8 cellular contexts compared by ENCODE assay signal in the genomic region with DNA sequence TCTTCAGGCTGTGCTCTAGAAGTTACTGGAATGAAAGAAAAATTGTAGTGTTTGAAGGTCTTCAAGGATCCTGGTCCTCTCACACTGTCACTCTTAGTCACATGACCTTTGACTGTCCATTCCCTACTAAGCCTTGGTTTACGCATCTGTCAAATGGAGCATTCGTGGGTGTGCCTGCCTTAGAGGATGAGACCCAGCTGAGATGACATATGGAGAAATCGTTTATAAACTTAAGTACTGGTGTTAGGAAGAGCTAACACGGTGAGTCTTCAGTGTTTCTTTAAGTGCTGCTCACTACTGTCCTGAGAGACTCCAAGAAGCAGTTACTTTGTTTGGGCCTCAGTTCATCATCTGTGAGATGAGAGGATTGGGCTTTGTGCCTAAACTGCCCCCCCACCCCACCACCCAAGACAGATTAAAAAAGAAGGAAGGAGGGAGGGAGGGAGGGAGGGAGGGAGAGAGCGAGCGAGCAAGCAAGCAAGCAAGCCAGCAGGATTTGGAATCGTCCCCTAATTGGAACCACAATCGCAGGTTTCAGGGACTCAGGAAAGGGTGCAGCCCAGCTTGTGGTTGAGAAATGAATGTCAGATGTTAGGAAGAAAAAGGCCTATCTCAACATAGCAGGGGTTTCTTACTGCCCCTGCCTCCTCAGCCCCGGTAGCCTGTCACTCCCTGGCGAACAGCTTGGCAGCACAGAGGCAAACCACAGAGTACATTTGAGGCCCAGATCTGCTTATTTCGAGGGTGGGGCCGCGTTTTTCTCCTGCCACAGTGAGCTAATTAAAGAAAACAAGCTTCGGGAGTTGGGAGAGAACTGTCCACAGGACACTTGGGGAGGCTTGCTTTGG. TPM values are rescaled to one million over a fixed set of nuclear protein-coding genes. Genes with fewer than 3 reads are reported as not detected.
DNase-seq lines count a peak whose midpoint lies in the region; ATAC-seq and TF ChIP-seq lines count a peak whose summit lies in the region.

No MANE protein-coding gene starts in this region.

- H3K4me3 Mint-ChIP-seq in activated naive CD4-positive, alpha-beta T cell treated with anti-CD3 and anti-CD28 coated beads for 36 hours: peak overlapping the region; percentile 56
- H3K4me3 Mint-ChIP-seq in stimulated activated naive CD8-positive, alpha-beta T cell treated with anti-CD3 and anti-CD28 coated beads, Interleukin-15, amount 100 ng/mL, for 72 hours: peak overlapping the region; percentile 69 to 72

- no peaks in the 10 kb centered on the region for H3K9me2 ChIP-seq in hepatocyte (replicated peaks; ENCODE audit: insufficient read depth)

- 53% methylated on average over 11 of the region's 14 CpGs for WGBS in hepatocyte (ENCODE audit: low lambda C conversion rate, missing lambda C conversion rate)

- H3K4me1 Mint-ChIP-seq in activated naive CD4-positive, alpha-beta T cell treated with anti-CD3 and anti-CD28 coated beads for 36 hours (ENCODE audit: low read depth): peaks cover 51% of the 10 kb centered on the region
- H3K4me1 Mint-ChIP-seq in stimulated activated naive CD8-positive, alpha-beta T cell treated with anti-CD3 and anti-CD28 coated beads, Interleukin-15, amount 100 ng/mL, for 72 hours: peaks cover 63% of the 10 kb centered on the region

- H3K9me3 ChIP-seq in hepatocyte (ENCODE audit: low read depth): no peaks in the 10 kb centered on the region

- H3K27ac Mint-ChIP-seq in activated naive CD4-positive, alpha-beta T cell treated with anti-CD3 and anti-CD28 coated beads for 36 hours: peak overlapping the region; percentile 83
- H3K27ac Mint-ChIP-seq in stimulated activated naive CD8-positive, alpha-beta T cell treated with anti-CD3 and anti-CD28 coated beads, Interleukin-15, amount 100 ng/mL, for 72 hours: peak overlapping the region; percentile 87 to 93

- H3K4me2 ChIP-seq in hepatocyte: peak overlapping the region; percentile 64

- peaks cover 14% of the 10 kb centered on the region for H3K36me3 Mint-ChIP-seq in activated naive CD4-positive, alpha-beta T cell treated with anti-CD3 and anti-CD28 coated beads for 36 hours (ENCODE audit: low read depth)

- H3K9me3 Mint-ChIP-seq in activated naive CD4-positive, alpha-beta T cell treated with anti-CD3 and anti-CD28 coated beads for 36 hours: no peaks in the 10 kb centered on the region
- H3K9me3 Mint-ChIP-seq in stimulated activated naive CD8-positive, alpha-beta T cell treated with anti-CD3 and anti-CD28 coated beads, Interleukin-15, amount 100 ng/mL, for 72 hours: no peaks in the 10 kb centered on the region

- no peak overlapping the region for H2AFZ ChIP-seq in hepatocyte

- intact Hi-C loops in activated naive CD4-positive, alpha-beta T cell treated with anti-CD3 and anti-CD28 coated beads for 36 hours (cut with micrococcal nuclease): no loop called here

- H3K27ac ChIP-seq in hepatocyte: peak overlapping the region; percentile 83

- DNase-seq in NCI-H82 (lab: John Stamatoyannopoulos, UW) (peak; percentile 36), NCI-H82 treated with DMSO at 0.1 percent for 48 hours (lab: John Stamatoyannopoulos, UW; ENCODE audit: unreplicated experiment) (no peak), hepatocyte (ENCODE audit: low spot score) (no peak), NCI-H2171 (lab: John Stamatoyannopoulos, UW) (no peak), NCI-H774 (lab: John Stamatoyannopoulos, UW) (no peak), COLO829 (ENCODE audit: low spot score) (no peak)
- peak; percentile 64 for DNase-seq in activated naive CD4-positive, alpha-beta T cell treated with anti-CD3 and anti-CD28 coated beads for 36 hours
- no peak for DNase-seq in stimulated activated naive CD8-positive, alpha-beta T cell treated with anti-CD3 and anti-CD28 coated beads, Interleukin-15, amount 100 ng/mL, for 72 hours

- peaks cover 25% of the 10 kb centered on the region for H3K4me1 ChIP-seq in hepatocyte (ENCODE audit: insufficient read depth)

- TF ChIP-seq CTCF in hepatocyte (IDR thresholded peaks at IDR 0.05; ENCODE audit: poor library complexity): no peak

- H3K4me3 ChIP-seq in hepatocyte: no peak overlapping the region

- H3K36me3 ChIP-seq in hepatocyte (replicated peaks; ENCODE audit: insufficient read depth, low read depth): no peaks in the 10 kb centered on the region

- peaks cover 96% of the 10 kb centered on the region for H3K79me2 ChIP-seq in hepatocyte

- ATAC-seq in stimulated activated naive CD8-positive, alpha-beta T cell treated with anti-CD3 and anti-CD28 coated beads, Interleukin-15, amount 100 ng/mL, for 72 hours: no peak

- peaks cover 47% of the 10 kb centered on the region for H4K20me1 ChIP-seq in hepatocyte (ENCODE audit: insufficient read depth, poor library complexity, severe bottlenecking)

- no peaks in the 10 kb centered on the region for H3K27me3 Mint-ChIP-seq in activated naive CD4-positive, alpha-beta T cell treated with anti-CD3 and anti-CD28 coated beads for 36 hours (ENCODE audit: low read depth)
- H3K27me3 Mint-ChIP-seq in stimulated activated naive CD8-positive, alpha-beta T cell treated with anti-CD3 and anti-CD28 coated beads, Interleukin-15, amount 100 ng/mL, for 72 hours: no peaks in the 10 kb centered on the region

- CTCF ChIA-PET in activated naive CD4-positive, alpha-beta T cell treated with anti-CD3 and anti-CD28 coated beads for 36 hours (lab: Charles Lee): interaction anchor here (0.7 to 1.2 kb wide), 3 partner anchors 17 to 151 kb away, joined by 3 to 5 read pairs (median 4); no protein-coding TSS in a partner anchor

- no peaks in the 10 kb centered on the region for H3K27me3 ChIP-seq in hepatocyte

RNA-seq across cellular contexts. Expression of a gene that starts 32.7 kb away (rescaled TPM):
- 10 to 100 TPM; 35.1 to 39.2 TPM for total RNA-seq in activated naive CD4-positive, alpha-beta T cell treated with anti-CD3 and anti-CD28 coated beads for 36 hours
- total RNA-seq in hepatocyte: 24.6 and 32.2 TPM in 2 replicates
- polyA plus RNA-seq in hepatocyte: 24.7 and 26.5 TPM in 2 replicates

Comparison
In these comparisons a context has a peak if more than half of its experiments do, and no peak if none do; other contexts are left out.
1. DNase-seq: peak in NCI-H82 (single experiment) and activated naive CD4-positive, alpha-beta T cell treated with anti-CD3 and anti-CD28 coated beads for 36 hours (single experiment); none in NCI-H82 treated with DMSO at 0.1 percent for 48 hours (single experiment), hepatocyte (single experiment), stimulated activated naive CD8-positive, alpha-beta T cell treated with anti-CD3 and anti-CD28 coated beads, Interleukin-15, amount 100 ng/mL, for 72 hours (0 of 2), NCI-H2171 (single experiment), NCI-H774 (single experiment) and COLO829 (single experiment).